In the genomic region with DNA sequence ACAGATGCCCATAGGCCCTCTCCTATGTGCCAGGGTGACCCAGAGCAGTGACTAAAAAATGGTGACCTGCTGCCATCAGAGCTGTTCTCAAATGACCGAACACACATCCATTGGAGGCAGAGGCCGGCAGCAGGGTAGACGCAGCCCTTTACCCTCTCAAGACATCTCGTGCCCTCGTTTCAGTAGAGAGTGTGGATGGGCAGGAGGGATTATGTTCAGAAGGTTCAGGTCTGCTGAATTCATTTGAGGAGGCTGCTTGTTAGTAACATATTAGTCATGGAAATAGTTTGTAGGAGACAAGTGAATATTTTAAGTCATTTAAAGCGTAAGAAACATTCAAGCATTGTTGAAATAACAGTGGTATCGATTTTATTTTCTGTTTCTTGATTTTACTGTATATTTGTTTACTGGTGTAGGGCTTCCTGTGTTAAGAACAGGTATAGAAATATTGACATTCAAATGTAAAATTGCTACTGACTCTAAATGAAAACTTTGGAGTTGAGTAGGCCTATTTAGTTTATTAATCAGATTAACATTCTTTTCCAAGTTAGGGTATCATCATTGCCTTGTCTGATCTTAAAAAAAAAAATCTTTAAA, we compare ENCODE assay signal across 14 cellular contexts.
DNase-seq lines count a peak whose midpoint lies in the region; ATAC-seq, FAIRE-seq and TF ChIP-seq lines count a peak whose summit lies in the region.
"Had no signal": no experiment of that assay in that cellular context is flagged by ENCODE, and none has a peak within 500 bp of the region (broad histone marks: within the 10 kb centered on the region; RNA-seq: fewer than 3 reads in every experiment).

No MANE protein-coding gene starts in this region.

- H2BK15ac ChIP-seq in mesendoderm (replicated peaks; ENCODE audit: low read depth): no peak overlapping the region

- H3K27ac ChIP-seq in VCaP (peak overlapping the region; percentile 13; the same call in 1 of the 2 replicates), mesendoderm (ENCODE audit: low read depth, low read length) (no peak overlapping the region)

- H3K79me2 ChIP-seq in mesendoderm (ENCODE audit: control insufficient read depth, insufficient read depth, low read length): peaks cover 7% of the 10 kb centered on the region

- FAIRE-seq in GM19239 (lab: Jason Lieb, UNC): peak; percentile 96
- FAIRE-seq: HTR-8/SVneo had no signal

- H3K56ac ChIP-seq in mesendoderm (ENCODE audit: low read length): no peak overlapping the region

- H3K27me3 ChIP-seq in mesendoderm (ENCODE audit: insufficient read depth, low read length, poor library complexity): no peaks in the 10 kb centered on the region

- H4K5ac ChIP-seq in mesendoderm (ENCODE audit: low read length): no peak overlapping the region

- no peak overlapping the region for H3K23ac ChIP-seq in mesendoderm (ENCODE audit: low read length)

- TF ChIP-seq CTCF in VCaP (conservative IDR thresholded peaks at IDR 0.05): no peak
- TF ChIP-seq CTCF in retinal pigment epithelial cell (conservative IDR thresholded peaks at IDR 0.05; ENCODE audit: low read depth, low read length): no peak

- no peak overlapping the region for H2BK120ac ChIP-seq in mesendoderm (ENCODE audit: low read depth, low read length)

- WGBS in mesendoderm (ENCODE audit: extremely low coverage, insufficient coverage, low lambda C conversion rate): no CpG with 5 or more reads among the region's 7 CpGs

- no peak overlapping the region for H3K4me3 ChIP-seq in retinal pigment epithelial cell (ENCODE audit: low read length)
- no peak overlapping the region for H3K4me3 ChIP-seq in mesendoderm (ENCODE audit: low read length)

- H2AK5ac ChIP-seq in mesendoderm (ENCODE audit: low read length): no peak overlapping the region

- H3K18ac ChIP-seq in mesendoderm (ENCODE audit: low read length): no peak overlapping the region

- no peak overlapping the region for H3K4ac ChIP-seq in mesendoderm (ENCODE audit: low read depth, low read length)

- H2BK5ac ChIP-seq in mesendoderm (ENCODE audit: low read length): no peak overlapping the region

- ATAC-seq in HG02610 (IDR thresholded peaks at IDR 0.05; ENCODE audit: unreplicated experiment): peak; percentile 60
- no peak for ATAC-seq in GM18502 (IDR thresholded peaks at IDR 0.05; ENCODE audit: poor library complexity, unreplicated experiment)

- no peaks in the 10 kb centered on the region for H3K4me1 ChIP-seq in mesendoderm (ENCODE audit: control insufficient read depth, low read depth, low read length)

- DNase-seq in GM19239 (ENCODE audit: insufficient read length, low spot score) (no peak), retinal pigment epithelial cell (ENCODE audit: low read depth) (peak; percentile 14), mesendoderm (no peak), iPS-NIHi11 (ENCODE audit: low spot score) (no peak), NCI-H748 (lab: John Stamatoyannopoulos, UW; ENCODE audit: unreplicated experiment) (no peak)
- DNase-seq: activated CD8-positive, alpha-beta memory T cell treated with anti-CD3 and anti-CD28 coated beads, Interleukin-2, amount 50 U/mL, for 4 hours; CD4-positive, alpha-beta T cell; NCI-H345; OCI-M1; SK-N-SH had no signal

- H3K4me2 ChIP-seq in mesendoderm (ENCODE audit: low read length): no peak overlapping the region
- H3K4me2 ChIP-seq: SK-N-SH had no signal

- H3K79me1 ChIP-seq in mesendoderm (ENCODE audit: low read length): peaks cover 17% of the 10 kb centered on the region

- H4K8ac ChIP-seq in mesendoderm (ENCODE audit: low read depth, low read length): no peak overlapping the region

- H3K36me3 ChIP-seq in mesendoderm (ENCODE audit: control insufficient read depth, insufficient read depth, low read length): peaks cover 7% of the 10 kb centered on the region

- H3K9ac ChIP-seq in mesendoderm (ENCODE audit: low read length): no peak overlapping the region
- H3K9ac ChIP-seq: SK-N-SH had no signal
